Comparison of ENCODE assay signal across 18 cellular contexts in genomic region chr3:37214076-37214475, GRCh38.
"Had no signal": no experiment of that assay in that cellular context is flagged by ENCODE, and none has a peak within 500 bp of the region (broad histone marks: within the 10 kb centered on the region; RNA-seq: fewer than 3 reads in every experiment).

No MANE protein-coding gene starts in this region.

- H3K27me3 Mint-ChIP-seq: activated CD4-positive, alpha-beta T cell treated with anti-CD3 and anti-CD28 coated beads for 36 hours; activated naive CD8-positive, alpha-beta T cell treated with anti-CD3 and anti-CD28 coated beads, Interleukin-2, amount 10 ng/mL, durations not matched to agents 7 days and 5 days; stimulated activated naive CD8-positive, alpha-beta T cell treated with anti-CD3 and anti-CD28 coated beads, Interleukin-15, Interleukin-2, amounts not matched to agents 100 ng/mL and 50 ng/mL, for 24 hours had no signal

- H3K36me3 ChIP-seq: cardiac muscle cell had no signal

- ATAC-seq: activated CD4-positive, alpha-beta T cell treated with anti-CD3 and anti-CD28 coated beads for 36 hours had no signal

- H3K27ac Mint-ChIP-seq: activated CD4-positive, alpha-beta T cell treated with anti-CD3 and anti-CD28 coated beads for 36 hours; activated naive CD8-positive, alpha-beta T cell treated with anti-CD3 and anti-CD28 coated beads, Interleukin-2, amount 10 ng/mL, durations not matched to agents 7 days and 5 days; nephron; stimulated activated naive CD8-positive, alpha-beta T cell treated with anti-CD3 and anti-CD28 coated beads, Interleukin-15, Interleukin-2, amounts not matched to agents 100 ng/mL and 50 ng/mL, for 24 hours had no signal

- H3K9me3 Mint-ChIP-seq: activated naive CD8-positive, alpha-beta T cell treated with anti-CD3 and anti-CD28 coated beads, Interleukin-2, amount 10 ng/mL, durations not matched to agents 7 days and 5 days; immature natural killer cell; nephron; stimulated activated naive CD8-positive, alpha-beta T cell treated with anti-CD3 and anti-CD28 coated beads, Interleukin-15, Interleukin-2, amounts not matched to agents 100 ng/mL and 50 ng/mL, for 24 hours had no signal

- H3K27me3 ChIP-seq: cardiac muscle cell, tibial nerve had no signal

- H3K4me3 ChIP-seq: cardiac muscle cell, tibial nerve had no signal

- DNase-seq: activated CD4-positive, alpha-beta T cell treated with anti-CD3 and anti-CD28 coated beads for 36 hours; activated CD4-positive, alpha-beta T cell treated with anti-CD3 and anti-CD28 coated beads, Interleukin-2, amount 50 U/mL, for 48 hours; activated naive CD8-positive, alpha-beta T cell treated with anti-CD3 and anti-CD28 coated beads, Interleukin-2, amount 10 ng/mL, durations not matched to agents 7 days and 5 days; amygdala; dermis blood vessel endothelial cell; effector memory CD4-positive, alpha-beta T cell; foreskin fibroblast; hippocampal formation; immature natural killer cell; stimulated activated CD4-positive, alpha-beta T cell treated with anti-CD3 and anti-CD28 coated beads, Interleukin-12 subunit alpha, Interleukin-12 subunit beta, amount 100 ng/mL, for 4 hours; stimulated activated CD4-positive, alpha-beta T cell treated with anti-CD3 and anti-CD28 coated beads, Interleukin-2, amount 100 ng/mL, for 24 hours; SW 1271 had no signal

- H3K27ac ChIP-seq: cardiac muscle cell had no signal

- H3K36me3 Mint-ChIP-seq: activated naive CD8-positive, alpha-beta T cell treated with anti-CD3 and anti-CD28 coated beads, Interleukin-2, amount 10 ng/mL, durations not matched to agents 7 days and 5 days had no signal

- FAIRE-seq: TTC549, urothelium cell line had no signal

- H3K4me3 Mint-ChIP-seq: activated CD4-positive, alpha-beta T cell treated with anti-CD3 and anti-CD28 coated beads for 36 hours; activated naive CD8-positive, alpha-beta T cell treated with anti-CD3 and anti-CD28 coated beads, Interleukin-2, amount 10 ng/mL, durations not matched to agents 7 days and 5 days; immature natural killer cell; nephron; stimulated activated naive CD8-positive, alpha-beta T cell treated with anti-CD3 and anti-CD28 coated beads, Interleukin-15, Interleukin-2, amounts not matched to agents 100 ng/mL and 50 ng/mL, for 24 hours had no signal
